ENCODE assay signal across 8 cellular contexts in the genomic region with DNA sequence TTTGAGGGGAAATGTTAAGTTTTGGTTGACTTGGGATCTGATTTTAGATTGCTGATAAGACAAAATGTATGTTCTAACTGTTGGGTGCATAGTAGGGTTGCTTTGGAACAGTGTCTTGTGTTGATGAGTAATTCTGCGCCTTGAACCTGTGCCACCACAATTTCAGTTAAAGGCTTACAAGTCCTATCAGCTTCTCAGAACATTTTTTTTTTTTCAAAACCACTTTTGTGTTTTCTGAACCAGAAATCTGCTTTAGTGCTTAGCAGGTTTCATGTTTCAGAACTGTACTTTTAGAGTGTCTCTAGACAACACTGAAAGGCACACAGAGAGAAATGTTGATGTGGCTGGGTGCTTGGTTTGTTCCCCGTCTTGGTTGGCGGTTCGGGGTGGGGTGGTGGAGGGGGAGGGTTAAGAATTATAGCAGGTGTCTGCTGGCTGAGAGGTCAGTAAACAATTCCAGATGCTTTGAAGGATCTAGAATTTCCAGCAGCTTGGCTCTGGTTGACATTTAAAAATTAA.
DNase-seq lines count a peak whose midpoint lies in the region; ATAC-seq and FAIRE-seq lines count a peak whose summit lies in the region.

No MANE protein-coding gene starts in this region.

- peak; percentile 34 for DNase-seq in NCI-H2196 treated with DMSO at 0.1 percent for 48 hours (lab: John Stamatoyannopoulos, UW; ENCODE audit: unreplicated experiment)
- DNase-seq in fibroblast of peridontal ligament (ENCODE audit: extremely low read depth), result peak; percentile 34
- no peak for DNase-seq in RCC 7860 (ENCODE audit: low spot score)
- no peak for DNase-seq in NCI-H2081 treated with DMSO at 0.1 percent for 48 hours (lab: John Stamatoyannopoulos, UW)
- DNase-seq in frontal cortex (ENCODE audit: low spot score in 2 of 2), result no peak
- no peak for DNase-seq in urothelium cell line (ENCODE audit: low spot score)

- ATAC-seq in GM18907 (IDR thresholded peaks at IDR 0.05; ENCODE audit: unreplicated experiment) (peak; percentile 84), HG02885 (IDR thresholded peaks at IDR 0.05; ENCODE audit: poor library complexity, unreplicated experiment) (peak; percentile 98)

- FAIRE-seq in RCC 7860 (lab: Jason Lieb, UNC) (no peak), frontal cortex (lab: Jason Lieb, UNC) (no peak), urothelium cell line (lab: Jason Lieb, UNC) (no peak)

Comparison
In these comparisons a context has a peak if more than half of its experiments do, and no peak if none do; other contexts are left out.
1. DNase-seq: peak in NCI-H2196 treated with DMSO at 0.1 percent for 48 hours (single experiment) and fibroblast of peridontal ligament (single experiment); none in RCC 7860 (single experiment), NCI-H2081 treated with DMSO at 0.1 percent for 48 hours (single experiment), frontal cortex (0 of 2) and urothelium cell line (single experiment).